18 cellular contexts compared by ENCODE assay signal in the genomic region with DNA sequence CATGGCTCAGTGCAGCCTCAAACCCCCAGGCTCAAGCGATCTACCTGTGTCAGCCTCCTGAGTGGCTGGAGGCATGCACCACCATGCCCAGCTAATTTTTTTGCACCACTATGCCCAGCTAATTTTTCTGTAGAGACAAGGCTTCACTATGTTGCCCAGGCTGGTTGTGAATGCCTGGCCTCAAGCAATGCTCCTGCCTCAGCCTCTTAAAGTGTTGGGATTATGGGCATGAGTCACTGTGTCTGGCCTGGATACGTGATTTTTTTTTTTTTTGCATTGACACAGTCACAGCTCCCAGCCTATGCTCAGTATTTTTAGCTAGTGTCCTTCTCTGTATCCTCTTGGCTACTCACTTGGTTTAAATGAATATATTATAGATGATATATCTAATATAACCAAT.
DNase-seq lines count a peak whose midpoint lies in the region; ATAC-seq and TF ChIP-seq lines count a peak whose summit lies in the region.
"Had no signal": no experiment of that assay in that cellular context is flagged by ENCODE, and none has a peak within 500 bp of the region (broad histone marks: within the 10 kb centered on the region; RNA-seq: fewer than 3 reads in every experiment).

No MANE protein-coding gene starts in this region.

- no peaks in the 10 kb centered on the region for H3K9me2 ChIP-seq in PC-9 (ENCODE audit: insufficient read depth)

- peaks cover under 1% of the 10 kb centered on the region for H3K9me3 Mint-ChIP-seq in dendritic cell treated with granulocyte-macrophage colony-stimulating factor and Interleukin-4, amounts not matched to agents 40 ng/mL and 50 ng/mL, for 4 days
- H3K9me3 Mint-ChIP-seq in CD14-positive monocyte, result peaks cover 0 to 3% (median under 1%) of the 10 kb centered on the region in 7 donors
- H3K9me3 Mint-ChIP-seq: T-helper 1 cell treated with Interleukin-12 subunit alpha and Interleukin-12 subunit beta and Interleukin-4 antibody, amounts not matched to agents 30 μg/mL and 1 μg/mL, for 36 hours had no signal

- BruUV-seq in PC-9 (replicated peaks; lab: Mats Ljungman, UMichigan), result no TSS peak

- TF ChIP-seq CTCF in left lung (IDR thresholded peaks at IDR 0.05) (no peak), PC-9 (conservative IDR thresholded peaks at IDR 0.05) (no peak), CD14-positive monocyte (IDR thresholded peaks at IDR 0.05) (no peak)

- in situ Hi-C loops in Caki2 (cut with HindIII; ENCODE audit: low pct_unique_long_range_greater_than_20kb, low sequenced_read_pairs), result no loop called here

- H4K20me1 ChIP-seq in PC-9 (ENCODE audit: insufficient read depth), result no peaks in the 10 kb centered on the region

- CTCF ChIA-PET in PC-9 (lab: Charles Lee), result no interaction called here

- H3K4me1 ChIP-seq in left lung, result peaks cover 0 to 8% of the 10 kb centered on the region in 2 donors
- H3K4me1 ChIP-seq in PC-9 (replicated peaks; ENCODE audit: insufficient read depth), result no peaks in the 10 kb centered on the region
- H3K4me1 ChIP-seq: prostate gland had no signal

- H3K79me2 ChIP-seq in PC-9 (ENCODE audit: low read depth), result no peaks in the 10 kb centered on the region

- POLR2A ChIA-PET in PC-9 (lab: Charles Lee; ENCODE audit: unreplicated experiment), result no interaction called here

- DNase-seq in Caki2 (ENCODE audit: low read depth) (peak; percentile 6), MG63 (peak; percentile 45), left lung (no peak), PC-9 (no peak), CD14-positive monocyte (ENCODE audit: low spot score) (no peak), SKM-1 (lab: John Stamatoyannopoulos, UW; ENCODE audit: unreplicated experiment) (no peak)
- no peak for DNase-seq in activated naive CD4-positive, alpha-beta T cell treated with anti-CD3 and anti-CD28 coated beads, Interleukin-2, amount 50 U/mL, for 16 hours
- DNase-seq: activated gamma-delta T cell treated with Interleukin-2 at 50 U/mL for 16 hours; CD4-positive, CD25-positive, alpha-beta regulatory T cell; cortex of kidney; NCI-H1694; NK-92 treated with Interleukin-12 subunit alpha and Interleukin-12 subunit beta, amount 100 ng/mL, for 24 hours; stimulated activated CD4-positive, alpha-beta T cell treated with anti-CD3 and anti-CD28 coated beads, Interleukin-4, amount 100 ng/mL, for 1 hour; stimulated activated naive CD4-positive, alpha-beta T cell had no signal

- H3K27ac Mint-ChIP-seq in dendritic cell treated with granulocyte-macrophage colony-stimulating factor and Interleukin-4, amounts not matched to agents 40 ng/mL and 50 ng/mL, for 4 days, result peak overlapping the region; percentile 93
- no peak overlapping the region for H3K27ac Mint-ChIP-seq in CD14-positive monocyte
- H3K27ac Mint-ChIP-seq: CD4-positive, CD25-positive, alpha-beta regulatory T cell; GM23338; T-helper 1 cell treated with Interleukin-12 subunit alpha and Interleukin-12 subunit beta and Interleukin-4 antibody, amounts not matched to agents 30 μg/mL and 1 μg/mL, for 36 hours had no signal

- no peaks in the 10 kb centered on the region for H3K36me3 ChIP-seq in MG63
- no peaks in the 10 kb centered on the region for H3K36me3 ChIP-seq in left lung
- no peaks in the 10 kb centered on the region for H3K36me3 ChIP-seq in PC-9 (ENCODE audit: low read depth)
- H3K36me3 ChIP-seq: prostate gland had no signal

- H3K9me3 ChIP-seq in MG63 (peaks cover 2% of the 10 kb centered on the region; the same call in 1 of the 2 replicates), left lung (peaks cover 0 to 2% of the 10 kb centered on the region in 2 donors), PC-9 (ENCODE audit: insufficient read depth, low read depth) (no peaks in the 10 kb centered on the region; the same call in 1 of the 2 replicates)
- H3K9me3 ChIP-seq: prostate gland had no signal

- peak; percentile 31 for ATAC-seq in left lung
- ATAC-seq: GM23338 had no signal

- intact Hi-C loops in dendritic cell treated with granulocyte-macrophage colony-stimulating factor and Interleukin-4, amounts not matched to agents 40 ng/mL and 50 ng/mL, for 4 days (cut with micrococcal nuclease), result no loop called here
- intact Hi-C loops in left lung (cut with DNase I) (no loop called here), PC-9 (cut with micrococcal nuclease; ENCODE audit: unreplicated experiment) (no loop called here), CD14-positive monocyte (cut with micrococcal nuclease) (no loop called here)

- no peak overlapping the region for H3K4me3 Mint-ChIP-seq in dendritic cell treated with granulocyte-macrophage colony-stimulating factor and Interleukin-4, amounts not matched to agents 40 ng/mL and 50 ng/mL, for 4 days
- no peak overlapping the region for H3K4me3 Mint-ChIP-seq in CD14-positive monocyte
- H3K4me3 Mint-ChIP-seq: CD4-positive, CD25-positive, alpha-beta regulatory T cell; GM23338; T-helper 1 cell treated with Interleukin-12 subunit alpha and Interleukin-12 subunit beta and Interleukin-4 antibody, amounts not matched to agents 30 μg/mL and 1 μg/mL, for 36 hours had no signal

- H3K4me2 ChIP-seq in PC-9, result no peak overlapping the region
- H3K4me2 ChIP-seq: GM23338 had no signal

- H3K4me3 ChIP-seq in MG63 (no peak overlapping the region), left lung (no peak overlapping the region), PC-9 (no peak overlapping the region)
- H3K4me3 ChIP-seq: GM23338, prostate gland had no signal

- H3K27me3 Mint-ChIP-seq in dendritic cell treated with granulocyte-macrophage colony-stimulating factor and Interleukin-4, amounts not matched to agents 40 ng/mL and 50 ng/mL, for 4 days, result peaks cover 14% of the 10 kb centered on the region
- peaks cover 2 to 4% (median 3%) of the 10 kb centered on the region in 3 donors for H3K27me3 Mint-ChIP-seq in CD14-positive monocyte (ENCODE audit: low read depth in 3 of 3)

- no peak overlapping the region for H3K27ac ChIP-seq in left lung
- H3K27ac ChIP-seq in PC-9, result no peak overlapping the region
- H3K27ac ChIP-seq: prostate gland had no signal

- no peak overlapping the region for H2AFZ ChIP-seq in PC-9
- H2AFZ ChIP-seq: GM23338 had no signal

- H3K27me3 ChIP-seq in MG63, result peaks cover 2% of the 10 kb centered on the region; the same call in 1 of the 2 replicates
- H3K27me3 ChIP-seq in left lung, result no peaks in the 10 kb centered on the region
- peaks cover 47% of the 10 kb centered on the region for H3K27me3 ChIP-seq in PC-9 (ENCODE audit: insufficient read depth, low read depth)

- no peaks in the 10 kb centered on the region for H3F3A ChIP-seq in PC-9 (ENCODE audit: insufficient read depth, low read depth)

- peaks cover 33% of the 10 kb centered on the region for H3K4me1 Mint-ChIP-seq in dendritic cell treated with granulocyte-macrophage colony-stimulating factor and Interleukin-4, amounts not matched to agents 40 ng/mL and 50 ng/mL, for 4 days (ENCODE audit: low read depth)
- H3K4me1 Mint-ChIP-seq in CD14-positive monocyte, result peaks cover 23% of the 10 kb centered on the region
- H3K4me1 Mint-ChIP-seq: GM23338 had no signal

- H3K36me3 Mint-ChIP-seq in dendritic cell treated with granulocyte-macrophage colony-stimulating factor and Interleukin-4, amounts not matched to agents 40 ng/mL and 50 ng/mL, for 4 days (ENCODE audit: low read depth), result no peaks in the 10 kb centered on the region
- no peaks in the 10 kb centered on the region for H3K36me3 Mint-ChIP-seq in CD14-positive monocyte
- H3K36me3 Mint-ChIP-seq: CD4-positive, CD25-positive, alpha-beta regulatory T cell had no signal

Comparison
In these comparisons a context has a peak if more than half of its experiments do, and no peak if none do; other contexts are left out.
1. DNase-seq: peak in Caki2 (single experiment) and MG63 (single experiment); none in left lung (0 of 2), PC-9 (0 of 2), CD14-positive monocyte (single experiment), activated naive CD4-positive, alpha-beta T cell treated with anti-CD3 and anti-CD28 coated beads, Interleukin-2, amount 50 U/mL, for 16 hours (single experiment) and SKM-1 (single experiment).